2 cellular contexts compared by ENCODE assay signal in genomic region chr4:154612472-154613414, GRCh38.
TF ChIP-seq lines count a peak whose summit lies in the region.

FGG (minus strand) TSS chr4:154612656; CDS start chr4:154612609, 47 bp downstream.

TF ChIP-seq in K562, 482 proteins besides CTCF, POLR2A, EP300 and RAD21:
- TF ChIP-seq PKNOX1 (IDR thresholded peaks at IDR 0.05) (no peak), RBM14 (IDR thresholded peaks at IDR 0.05; ENCODE audit: borderline replicate concordance, insufficient read depth, low read depth, low read length) (no peak), PHF8 (IDR thresholded peaks at IDR 0.05; ENCODE audit: borderline replicate concordance, low read length) (no peak), TFE3 (CRISPR knock-in tag; IDR thresholded peaks at IDR 0.05) (no peak), CEBPG (CRISPR knock-in tag; IDR thresholded peaks at IDR 0.05) (no peak), CEBPG (tag; conservative IDR thresholded peaks at IDR 0.05 in 1 of 2, IDR thresholded peaks at IDR 0.05 in 1 of 2) (peak; percentile 54 to 74), SAP30 (IDR thresholded peaks at IDR 0.05; ENCODE audit: borderline replicate concordance, insufficient read depth, low read depth, low read length, poor library complexity, severe bottlenecking) (no peak), CEBPB (tag; IDR thresholded peaks at IDR 0.05) (peak; percentile 69), ATF3 (IDR thresholded peaks at IDR 0.05) (peak; percentile 68), ATF3 (CRISPR knock-in tag; conservative IDR thresholded peaks at IDR 0.05) (no peak), DDX20 (tag; IDR thresholded peaks at IDR 0.05; ENCODE audit: low read depth) (no peak), PCBP1 (IDR thresholded peaks at IDR 0.05; ENCODE audit: low read depth, low read length, poor library complexity, severe bottlenecking) (no peak), POLR2AphosphoS5 (IDR thresholded peaks at IDR 0.05; ENCODE audit: control insufficient read depth, insufficient read depth, low read depth, low read length) (no peak), SMARCC2 (IDR thresholded peaks at IDR 0.05; ENCODE audit: low read depth) (no peak), RERE (CRISPR knock-in tag; IDR thresholded peaks at IDR 0.05; ENCODE audit: borderline replicate concordance) (no peak), ILK (tag; IDR thresholded peaks at IDR 0.05; ENCODE audit: borderline replicate concordance, low read depth) (no peak)

TF ChIP-seq in liver, 16 proteins besides CTCF, POLR2A, EP300 and RAD21 (continued from another document):
- TF ChIP-seq FOXA2 (IDR thresholded peaks at IDR 0.05) (no peak), JUND (IDR thresholded peaks at IDR 0.05) (peak; percentile 63 to 94), GABPA (IDR thresholded peaks at IDR 0.05 in 1 of 2, conservative IDR thresholded peaks at IDR 0.05 in 1 of 2) (peak in 1 of 2 donors; percentile 61), YY1 (IDR thresholded peaks at IDR 0.05) (peak; percentile 90), EGR1 (IDR thresholded peaks at IDR 0.05; ENCODE audit: low read depth in 2 of 2) (peak; percentile 35 to 37), NR2F2 (IDR thresholded peaks at IDR 0.05) (peak; percentile 38), ZBTB33 (IDR thresholded peaks at IDR 0.05) (peak; percentile 77), RXRA (IDR thresholded peaks at IDR 0.05) (peak; percentile 90 to 94), FOXA1 (IDR thresholded peaks at IDR 0.05) (peak; percentile 80), HNF4G (IDR thresholded peaks at IDR 0.05) (peak; percentile 18), HNF4A (conservative IDR thresholded peaks at IDR 0.05) (peak; percentile 77 to 82), REST (IDR thresholded peaks at IDR 0.05) (peak; percentile 92), MAX (IDR thresholded peaks at IDR 0.05) (peak; percentile 84), ATF3 (IDR thresholded peaks at IDR 0.05) (peak; percentile 86), TAF1 (conservative IDR thresholded peaks at IDR 0.05) (peak; percentile 100)
